8 cellular contexts compared by ENCODE assay signal in genomic region chr20:46128310-46129151, GRCh38. TPM values are rescaled to one million over a fixed set of nuclear protein-coding genes. Genes with fewer than 3 reads are reported as not detected.
DNase-seq lines count a peak whose midpoint lies in the region; ATAC-seq and TF ChIP-seq lines count a peak whose summit lies in the region.

No MANE protein-coding gene starts in this region.

- H3K9me3 ChIP-seq in mammary epithelial cell (replicated peaks; ENCODE audit: insufficient read depth, low read length) = no peaks in the 10 kb centered on the region

- CTCF ChIA-PET in mammary epithelial cell (lab: Charles Lee; ENCODE audit: low non-redundant PET) = interaction anchor here (0.6 to 0.7 kb wide), 4 partner anchors 27 to 326 kb away, joined by 3 to 8 read pairs (median 3); no protein-coding TSS in a partner anchor

- H3K27ac ChIP-seq in mammary epithelial cell (ENCODE audit: insufficient read depth, low read depth, low read length) = no peak overlapping the region

- H2AFZ ChIP-seq in mammary epithelial cell (ENCODE audit: low read depth, low read length) = no peak overlapping the region

- TF ChIP-seq CTCF in LNCaP clone FGC (IDR thresholded peaks at IDR 0.05; ENCODE audit: control insufficient read depth, extremely low read depth, insufficient read depth) (peak; percentile 83), mammary epithelial cell (conservative IDR thresholded peaks at IDR 0.05 in 1 of 2, IDR thresholded peaks at IDR 0.05 in 1 of 2; ENCODE audit: extremely low read depth in 1 of 2, insufficient read depth in 1 of 2, low read depth in 1 of 2, low read length in 2 of 2) (peak; percentile 33 to 55)

- 68% methylated on average over 9 of the region's 16 CpGs for WGBS in mammary epithelial cell (ENCODE audit: low coverage, missing lambda C conversion rate)

- H3K9ac ChIP-seq in mammary epithelial cell (ENCODE audit: insufficient read depth, low read length) = no peak overlapping the region

- H3K27me3 ChIP-seq in mammary epithelial cell (ENCODE audit: insufficient read depth, low read length) = peaks cover 2% of the 10 kb centered on the region

- DNase-seq in EH (ENCODE audit: low read depth) = peak; percentile 12
- no peak for DNase-seq in LNCaP clone FGC (ENCODE audit: low read depth)
- DNase-seq in mammary epithelial cell = no peak
- DNase-seq in mesenteric fat pad (ENCODE audit: low spot score) = peak; percentile 72
- DNase-seq in KG1 (lab: John Stamatoyannopoulos, UW) = no peak

- dilution Hi-C loops in mammary epithelial cell (cut with HindIII; ENCODE audit: low sequenced_read_pairs) = no loop called here

- H3K36me3 ChIP-seq in mammary epithelial cell (ENCODE audit: insufficient read depth, low read length) = no peaks in the 10 kb centered on the region

- no peak overlapping the region for H3K4me2 ChIP-seq in mammary epithelial cell (ENCODE audit: insufficient read depth, low read depth, low read length)

- BruUV-seq in mammary epithelial cell (replicated peaks; lab: Mats Ljungman, UMichigan) = no TSS peak

- H3K79me2 ChIP-seq in mammary epithelial cell (ENCODE audit: insufficient read depth, low read length) = no peaks in the 10 kb centered on the region

- H3K4me3 ChIP-seq in LNCaP clone FGC (ENCODE audit: low read depth, low read length) = no peak overlapping the region
- no peak overlapping the region for H3K4me3 ChIP-seq in mammary epithelial cell (replicated peaks in 1 of 3; ENCODE audit: insufficient read depth in 1 of 3, low read depth in 2 of 3, low read length in 3 of 3)

- intact Hi-C loops in mammary epithelial cell (cut with micrococcal nuclease) = loop anchor here (1.0 kb wide), 1 partner anchor 310 kb away; no protein-coding TSS in a partner anchor

- no peaks in the 10 kb centered on the region for H4K20me1 ChIP-seq in mammary epithelial cell (ENCODE audit: insufficient read depth, low read length)

- in situ Hi-C loops in mammary epithelial cell (cut with MboI; ENCODE audit: low sequenced_read_pairs in 2 of 2) = loop anchor here in 1 of 2 donors (25.0 kb wide), 1 partner anchor 209 kb away; no protein-coding TSS in a partner anchor

- peaks cover 5% of the 10 kb centered on the region for H3K4me1 ChIP-seq in mammary epithelial cell (ENCODE audit: insufficient read depth, low read length)

- ATAC-seq in HG03378 (IDR thresholded peaks at IDR 0.05; ENCODE audit: unreplicated experiment) (no peak), HG03354 (IDR thresholded peaks at IDR 0.05; ENCODE audit: poor library complexity, severe bottlenecking, unreplicated experiment) (no peak), GM19455 (IDR thresholded peaks at IDR 0.05; ENCODE audit: unreplicated experiment) (no peak)

RNA-seq across cellular contexts. Expression of gene CD40, which starts 10.4 kb away (rescaled TPM):
- total RNA-seq in mammary epithelial cell = 1 to 10 TPM in 1 of 2 donors, not detected in 1; 3.2 TPM
- polyA plus RNA-seq in mammary epithelial cell = 14.9 TPM
- polyA minus RNA-seq in mammary epithelial cell = 0.31 TPM
- 17.3 TPM for total RNA-seq in mesenteric fat pad

RNA-seq across cellular contexts. Expression of gene NCOA5, which starts 38.8 kb away (rescaled TPM):
- total RNA-seq in mammary epithelial cell (10 to 100 TPM; 11.2 to 17.8 TPM), mesenteric fat pad (23.3 TPM)
- 17.4 TPM for polyA plus RNA-seq in mammary epithelial cell
- 20.1 TPM for polyA minus RNA-seq in mammary epithelial cell

Comparison
In these comparisons a context has a peak if more than half of its experiments do, and no peak if none do; other contexts are left out.
1. DNase-seq: peak in EH (single experiment) and mesenteric fat pad (single experiment); none in LNCaP clone FGC (single experiment), mammary epithelial cell (single experiment) and KG1 (single experiment).